In the genomic region with DNA sequence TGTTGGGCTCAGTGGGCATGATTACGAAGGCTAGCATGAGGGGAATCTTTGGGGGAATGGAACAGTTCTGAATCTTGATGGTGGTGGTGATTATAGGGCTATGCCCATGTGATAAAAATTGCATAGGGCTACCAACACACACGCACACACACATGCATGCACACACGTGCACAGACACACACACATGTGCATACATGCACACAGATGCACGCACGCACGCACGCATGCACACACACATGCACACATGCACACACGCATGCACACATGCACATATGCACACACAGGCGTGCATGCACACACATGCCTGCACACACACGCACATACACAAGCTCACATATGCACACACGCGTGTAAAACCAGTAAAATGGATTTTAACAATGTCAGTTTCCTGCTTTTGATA, we compare ENCODE assay signal across 26 cellular contexts.
DNase-seq lines count a peak whose midpoint lies in the region; ATAC-seq, FAIRE-seq and TF ChIP-seq lines count a peak whose summit lies in the region.
"Had no signal": no experiment of that assay in that cellular context is flagged by ENCODE, and none has a peak within 500 bp of the region (broad histone marks: within the 10 kb centered on the region; RNA-seq: fewer than 3 reads in every experiment).

No MANE protein-coding gene starts in this region.

- no peak overlapping the region for H3K4me2 ChIP-seq in mesendoderm (ENCODE audit: low read length)
- H3K4me2 ChIP-seq: BLaER1 had no signal

- H3K4me3 ChIP-seq in HEK293 (ENCODE audit: low read depth, low read length): no peak overlapping the region
- peak overlapping the region; percentile 15 for H3K4me3 ChIP-seq in mesendoderm (ENCODE audit: low read length)
- no peak overlapping the region for H3K4me3 ChIP-seq in aorta (ENCODE audit: low read length in 2 of 2)
- H3K4me3 ChIP-seq: BLaER1 had no signal

- H2AK5ac ChIP-seq in mesendoderm (ENCODE audit: low read length): no peak overlapping the region

- intact Hi-C loops in aorta (cut with DNase I): no loop called here

- no peak overlapping the region for H3K56ac ChIP-seq in mesendoderm (ENCODE audit: low read length)

- no peak overlapping the region for H4K8ac ChIP-seq in mesendoderm (ENCODE audit: low read depth, low read length)

- H2BK5ac ChIP-seq in mesendoderm (ENCODE audit: low read length): no peak overlapping the region

- H3K27ac Mint-ChIP-seq in activated naive CD4-positive, alpha-beta T cell treated with anti-CD3 and anti-CD28 coated beads, Interleukin-2, amount 50 U/mL, for 72 hours: no peak overlapping the region
- H3K27ac Mint-ChIP-seq: CD14-positive monocyte; CD4-positive, alpha-beta memory T cell; CD4-positive, CD25-positive, alpha-beta regulatory T cell; CD8-positive, alpha-beta memory T cell had no signal

- no peaks in the 10 kb centered on the region for H3K79me2 ChIP-seq in mesendoderm (ENCODE audit: control insufficient read depth, insufficient read depth, low read length)

- H2BK120ac ChIP-seq in mesendoderm (ENCODE audit: low read depth, low read length): no peak overlapping the region

- H3K79me1 ChIP-seq in mesendoderm (ENCODE audit: low read length): no peaks in the 10 kb centered on the region

- H3K18ac ChIP-seq in mesendoderm (ENCODE audit: low read length): no peak overlapping the region

- H3K27me3 ChIP-seq in mesendoderm (ENCODE audit: insufficient read depth, low read length, poor library complexity) (no peaks in the 10 kb centered on the region), aorta (ENCODE audit: control insufficient read depth in 1 of 2, insufficient read depth in 2 of 2, low read length in 1 of 2) (no peaks in the 10 kb centered on the region)
- H3K27me3 ChIP-seq: BE2C, BLaER1 had no signal

- no peak overlapping the region for H3K4ac ChIP-seq in mesendoderm (ENCODE audit: low read depth, low read length)

- no peak overlapping the region for H2BK15ac ChIP-seq in mesendoderm (replicated peaks; ENCODE audit: low read depth)

- no peak for ATAC-seq in aorta (ENCODE audit: low FRiP score)
- ATAC-seq in GM21786 (IDR thresholded peaks at IDR 0.05; ENCODE audit: unreplicated experiment): no peak
- ATAC-seq in activated naive CD4-positive, alpha-beta T cell treated with anti-CD3 and anti-CD28 coated beads, Interleukin-2, amount 50 U/mL, for 72 hours: no peak

- FAIRE-seq in HTR-8/SVneo (lab: Jason Lieb, UNC): peak; percentile 51
- FAIRE-seq: A204.1, G401.6, GM12891, GM19239 had no signal

- no peak overlapping the region for H3K9ac ChIP-seq in mesendoderm (ENCODE audit: low read length)
- H3K9ac ChIP-seq: BLaER1 had no signal

- CTCF ChIA-PET in HEK293 (lab: Yijun Ruan, JAX): no interaction called here

- H4K5ac ChIP-seq in mesendoderm (ENCODE audit: low read length): no peak overlapping the region

- H3K4me1 ChIP-seq in HEK293 (ENCODE audit: control insufficient read depth, insufficient read depth, low read length) (no peaks in the 10 kb centered on the region), mesendoderm (ENCODE audit: control insufficient read depth, low read depth, low read length) (no peaks in the 10 kb centered on the region), aorta (ENCODE audit: control insufficient read depth in 1 of 2, insufficient read depth in 2 of 2, low read length in 2 of 2) (no peaks in the 10 kb centered on the region)
- H3K4me1 ChIP-seq: BE2C, BLaER1 had no signal

- H3K9me3 ChIP-seq in HEK293 (ENCODE audit: control insufficient read depth, insufficient read depth, low read depth, low read length) (no peaks in the 10 kb centered on the region), aorta (ENCODE audit: control insufficient read depth, low read length) (no peaks in the 10 kb centered on the region)
- H3K9me3 ChIP-seq: BE2C, BLaER1 had no signal

- no peak overlapping the region for H3K27ac ChIP-seq in HEK293 (ENCODE audit: extremely low read depth, low read depth, low read length)
- H3K27ac ChIP-seq in mesendoderm (ENCODE audit: low read depth, low read length): no peak overlapping the region
- H3K27ac ChIP-seq in aorta (ENCODE audit: low read depth in 1 of 2, low read length in 2 of 2): no peak overlapping the region
- H3K27ac ChIP-seq: BLaER1 had no signal

- no peak overlapping the region for H3K23ac ChIP-seq in mesendoderm (ENCODE audit: low read length)

- H3K36me3 ChIP-seq in HEK293 (ENCODE audit: control insufficient read depth in 2 of 2, insufficient read depth in 1 of 2, low read length in 2 of 2) (no peaks in the 10 kb centered on the region), mesendoderm (ENCODE audit: control insufficient read depth, insufficient read depth, low read length) (no peaks in the 10 kb centered on the region), aorta (ENCODE audit: control insufficient read depth in 1 of 2, insufficient read depth in 2 of 2, low read length in 1 of 2) (no peaks in the 10 kb centered on the region)
- H3K36me3 ChIP-seq: BE2C, BLaER1 had no signal

- H3K36me3 Mint-ChIP-seq in activated naive CD4-positive, alpha-beta T cell treated with anti-CD3 and anti-CD28 coated beads, Interleukin-2, amount 50 U/mL, for 72 hours: no peaks in the 10 kb centered on the region
- H3K36me3 Mint-ChIP-seq: CD14-positive monocyte; CD4-positive, alpha-beta memory T cell; CD4-positive, CD25-positive, alpha-beta regulatory T cell; CD8-positive, alpha-beta memory T cell had no signal

- DNase-seq in HTR-8/SVneo (ENCODE audit: insufficient read length, low spot score): no peak
- DNase-seq in mesendoderm: no peak
- no peak for DNase-seq in aorta
- no peak for DNase-seq in activated naive CD4-positive, alpha-beta T cell treated with anti-CD3 and anti-CD28 coated beads, Interleukin-2, amount 50 U/mL, for 72 hours (ENCODE audit: low spot score in 2 of 2)
- DNase-seq: 8988T; ACHN; BE2C; C1 segment of cervical spinal cord; CD4-positive, alpha-beta memory T cell; CD4-positive, CD25-positive, alpha-beta regulatory T cell; CD8-positive, alpha-beta memory T cell; COR-L47; DMS 273 treated with DMSO at 0.1 percent for 48 hours; DMS153; DMS53; DMS79; DND-41; GF-D8 had no signal

- TF ChIP-seq CTCF in HEK293 (tag by site-specific recombination; IDR thresholded peaks at IDR 0.05): no peak

- POLR2A ChIA-PET in HEK293 (lab: Yijun Ruan, JAX): no interaction called here

- peaks cover 9 to 13% of the 10 kb centered on the region in 2 donors for H3K9me3 Mint-ChIP-seq in activated naive CD4-positive, alpha-beta T cell treated with anti-CD3 and anti-CD28 coated beads, Interleukin-2, amount 50 U/mL, for 72 hours

- WGBS in mesendoderm (ENCODE audit: extremely low coverage, insufficient coverage, low lambda C conversion rate): no CpG with 5 or more reads among the region's 12 CpGs
- WGBS in aorta, 2 donors: 78 to 81% methylated on average over 12 of the region's 12 CpGs

TF ChIP-seq in HEK293, 187 proteins besides CTCF, POLR2A, EP300 and RAD21 (continues in another document):
- TF ChIP-seq, protein P1, sequence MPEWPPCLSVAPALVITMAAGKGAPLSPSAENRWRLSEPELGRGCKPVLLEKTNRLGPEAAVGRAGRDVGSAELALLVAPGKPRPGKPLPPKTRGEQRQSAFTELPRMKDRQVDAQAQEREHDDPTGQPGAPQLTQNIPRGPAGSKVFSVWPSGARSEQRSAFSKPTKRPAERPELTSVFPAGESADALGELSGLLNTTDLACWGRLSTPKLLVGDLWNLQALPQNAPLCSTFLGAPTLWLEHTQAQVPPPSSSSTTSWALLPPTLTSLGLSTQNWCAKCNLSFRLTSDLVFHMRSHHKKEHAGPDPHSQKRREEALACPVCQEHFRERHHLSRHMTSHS (tag by site-specific recombination; IDR thresholded peaks at IDR 0.05): no peak
- TF ChIP-seq, protein P2, sequence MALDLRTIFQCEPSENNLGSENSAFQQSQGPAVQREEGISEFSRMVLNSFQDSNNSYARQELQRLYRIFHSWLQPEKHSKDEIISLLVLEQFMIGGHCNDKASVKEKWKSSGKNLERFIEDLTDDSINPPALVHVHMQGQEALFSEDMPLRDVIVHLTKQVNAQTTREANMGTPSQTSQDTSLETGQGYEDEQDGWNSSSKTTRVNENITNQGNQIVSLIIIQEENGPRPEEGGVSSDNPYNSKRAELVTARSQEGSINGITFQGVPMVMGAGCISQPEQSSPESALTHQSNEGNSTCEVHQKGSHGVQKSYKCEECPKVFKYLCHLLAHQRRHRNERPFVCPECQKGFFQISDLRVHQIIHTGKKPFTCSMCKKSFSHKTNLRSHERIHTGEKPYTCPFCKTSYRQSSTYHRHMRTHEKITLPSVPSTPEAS (tag by site-specific recombination; IDR thresholded peaks at IDR 0.05): peak; percentile 56; the same call in 1 of the 2 replicates
- TF ChIP-seq, protein P3, sequence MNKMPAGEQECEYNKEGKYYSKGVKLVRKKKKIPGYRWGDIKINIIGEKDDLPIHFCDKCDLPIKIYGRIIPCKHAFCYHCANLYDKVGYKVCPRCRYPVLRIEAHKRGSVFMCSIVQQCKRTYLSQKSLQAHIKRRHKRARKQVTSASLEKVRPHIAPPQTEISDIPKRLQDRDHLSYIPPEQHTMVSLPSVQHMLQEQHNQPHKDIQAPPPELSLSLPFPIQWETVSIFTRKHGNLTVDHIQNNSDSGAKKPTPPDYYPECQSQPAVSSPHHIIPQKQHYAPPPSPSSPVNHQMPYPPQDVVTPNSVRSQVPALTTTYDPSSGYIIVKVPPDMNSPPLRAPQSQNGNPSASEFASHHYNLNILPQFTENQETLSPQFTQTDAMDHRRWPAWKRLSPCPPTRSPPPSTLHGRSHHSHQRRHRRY (tag by site-specific recombination; IDR thresholded peaks at IDR 0.05): no peak
- TF ChIP-seq, protein P4, sequence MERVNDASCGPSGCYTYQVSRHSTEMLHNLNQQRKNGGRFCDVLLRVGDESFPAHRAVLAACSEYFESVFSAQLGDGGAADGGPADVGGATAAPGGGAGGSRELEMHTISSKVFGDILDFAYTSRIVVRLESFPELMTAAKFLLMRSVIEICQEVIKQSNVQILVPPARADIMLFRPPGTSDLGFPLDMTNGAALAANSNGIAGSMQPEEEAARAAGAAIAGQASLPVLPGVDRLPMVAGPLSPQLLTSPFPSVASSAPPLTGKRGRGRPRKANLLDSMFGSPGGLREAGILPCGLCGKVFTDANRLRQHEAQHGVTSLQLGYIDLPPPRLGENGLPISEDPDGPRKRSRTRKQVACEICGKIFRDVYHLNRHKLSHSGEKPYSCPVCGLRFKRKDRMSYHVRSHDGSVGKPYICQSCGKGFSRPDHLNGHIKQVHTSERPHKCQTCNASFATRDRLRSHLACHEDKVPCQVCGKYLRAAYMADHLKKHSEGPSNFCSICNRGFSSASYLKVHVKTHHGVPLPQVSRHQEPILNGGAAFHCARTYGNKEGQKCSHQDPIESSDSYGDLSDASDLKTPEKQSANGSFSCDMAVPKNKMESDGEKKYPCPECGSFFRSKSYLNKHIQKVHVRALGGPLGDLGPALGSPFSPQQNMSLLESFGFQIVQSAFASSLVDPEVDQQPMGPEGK (tag by site-specific recombination; IDR thresholded peaks at IDR 0.05): no peak
